ENCODE assay signal across 14 cellular contexts in genomic region chr12:5433840-5434646, GRCh38. TPM values are rescaled to one million over a fixed set of nuclear protein-coding genes. Genes with fewer than 3 reads are reported as not detected.
DNase-seq lines count a peak whose midpoint lies in the region; ATAC-seq and TF ChIP-seq lines count a peak whose summit lies in the region.
"Had no signal": no experiment of that assay in that cellular context is flagged by ENCODE, and none has a peak within 500 bp of the region (broad histone marks: within the 10 kb centered on the region; RNA-seq: fewer than 3 reads in every experiment).

No MANE protein-coding gene starts in this region.

- H3K4me3 ChIP-seq in heart right ventricle, result peak overlapping the region in 9 of 10 donors; percentile 43 to 76 (median 58)
- H3K4me3 ChIP-seq in endodermal cell (ENCODE audit: low read length), result peak overlapping the region; percentile 76
- peak overlapping the region; percentile 18 to 64 for H3K4me3 ChIP-seq in muscle layer of duodenum (ENCODE audit: low read depth in 1 of 2, low read length in 2 of 2)
- H3K4me3 ChIP-seq in uterus, result peak overlapping the region; percentile 29 to 47
- peak overlapping the region in 2 of 4 donors; percentile 29 to 48 for H3K4me3 ChIP-seq in transverse colon

- H3K27me3 Mint-ChIP-seq in endodermal cell (ENCODE audit: insufficient read depth), result peaks cover 23% of the 10 kb centered on the region

- no peak overlapping the region for H3K4me3 Mint-ChIP-seq in endodermal cell
- H3K4me3 Mint-ChIP-seq: immature natural killer cell had no signal

- no peak overlapping the region for H3K9ac ChIP-seq in endodermal cell (ENCODE audit: extremely low read depth, low read length, poor library complexity, severe bottlenecking)

- in situ Hi-C loops in transverse colon (cut with MboI; ENCODE audit: low pct_ligation_motif_present in 1 of 4, low pct_unique_long_range_greater_than_20kb in 1 of 4, low sequenced_read_pairs in 3 of 4), result loop anchor here (10.0 to 25.0 kb wide), 3 partner anchors 239 to 353 kb away; no protein-coding TSS in a partner anchor

- intact Hi-C loops in heart right ventricle (cut with DNase I) (loop anchor here in 3 of 10 donors (5.0 to 10.0 kb wide), 4 partner anchors 73 to 409 kb away; no protein-coding TSS in a partner anchor), cardiac septum (cut with DNase I) (no loop called here), uterus (cut with DNase I; ENCODE audit: low total_unique reads) (no loop called here), transverse colon (cut with DNase I; ENCODE audit: low total_unique reads) (no loop called here)

- H3K27ac ChIP-seq in heart right ventricle (peak overlapping the region in 3 of 10 donors; percentile 55 to 62 (median 58)), endodermal cell (ENCODE audit: low read depth, low read length) (no peak overlapping the region), muscle layer of duodenum (ENCODE audit: low read length) (no peak overlapping the region), uterus (peak overlapping the region in 1 of 2 donors; percentile 25), transverse colon (peak overlapping the region in 1 of 4 donors; percentile 29)

- H3K9me3 ChIP-seq in heart right ventricle (peaks cover 0 to 7% (median 0%) of the 10 kb centered on the region in 11 donors), endodermal cell (ENCODE audit: control insufficient read depth, low read length) (no peaks in the 10 kb centered on the region), muscle layer of duodenum (ENCODE audit: control insufficient read depth in 1 of 2, low read length in 2 of 2) (no peaks in the 10 kb centered on the region), uterus (no peaks in the 10 kb centered on the region), transverse colon (no peaks in the 10 kb centered on the region)

- ATAC-seq in heart right ventricle (no peak), HG03196 (IDR thresholded peaks at IDR 0.05; ENCODE audit: unreplicated experiment) (no peak)

- no peak for TF ChIP-seq POLR2A in uterus (IDR thresholded peaks at IDR 0.05)
- TF ChIP-seq POLR2A in transverse colon (IDR thresholded peaks at IDR 0.05), result no peak

- H3K27me3 ChIP-seq in heart right ventricle, result peaks cover 0 to 84% (median 46%) of the 10 kb centered on the region in 7 donors
- peaks cover 79% of the 10 kb centered on the region for H3K27me3 ChIP-seq in endodermal cell (ENCODE audit: control insufficient read depth, insufficient read depth, low read length, poor library complexity, severe bottlenecking)
- H3K27me3 ChIP-seq in muscle layer of duodenum (ENCODE audit: low read depth, low read length), result peaks cover 18% of the 10 kb centered on the region
- peaks cover 0 to 25% of the 10 kb centered on the region in 2 donors for H3K27me3 ChIP-seq in uterus
- H3K27me3 ChIP-seq in transverse colon, result peaks cover 73% of the 10 kb centered on the region

- TF ChIP-seq CTCF in heart right ventricle (IDR thresholded peaks at IDR 0.05) (no peak), endodermal cell (conservative IDR thresholded peaks at IDR 0.05) (no peak), uterus (IDR thresholded peaks at IDR 0.05) (no peak), transverse colon (IDR thresholded peaks at IDR 0.05) (no peak)

- DNase-seq in heart right ventricle (no peak), cardiac septum (ENCODE audit: low spot score) (no peak), endodermal cell (peak; percentile 54), uterus (no peak), transverse colon (no peak)
- no peak for DNase-seq in activated T-cell treated with anti-CD3 and anti-CD28 coated beads, Interleukin-2, amount 50 U/mL, for 48 hours
- DNase-seq: activated CD4-positive, CD25-positive, alpha-beta regulatory T cell; activated CD8-positive, alpha-beta memory T cell treated with anti-CD3 and anti-CD28 coated beads, Interleukin-2, amount 50 U/mL, for 48 hours; amygdala; DMS79; immature natural killer cell; NCI-H1417 treated with DMSO at 0.1 percent for 48 hours had no signal

- 34 to 41% methylated on average over 16 of the region's 16 CpGs for WGBS in heart right ventricle, 2 donors
- 12 to 28% methylated on average over 9 to 16 of the region's 16 CpGs for WGBS in endodermal cell (ENCODE audit: insufficient coverage in 1 of 2, insufficient read length in 1 of 2), 2 experiments
- WGBS in transverse colon (ENCODE audit: low coverage in 1 of 2), 2 donors, result 30 to 34% methylated on average over 11 to 16 of the region's 16 CpGs

- H3K27ac Mint-ChIP-seq in endodermal cell, result no peak overlapping the region
- H3K27ac Mint-ChIP-seq: immature natural killer cell had no signal

- no peak for TF ChIP-seq EP300 in transverse colon (IDR thresholded peaks at IDR 0.05; ENCODE audit: low read depth)

- peaks cover 8% of the 10 kb centered on the region for H3K9me3 Mint-ChIP-seq in endodermal cell
- H3K9me3 Mint-ChIP-seq: immature natural killer cell had no signal

- peaks cover 4% of the 10 kb centered on the region for H3K36me3 Mint-ChIP-seq in endodermal cell (ENCODE audit: low read depth)
- H3K36me3 Mint-ChIP-seq: immature natural killer cell had no signal

- peaks cover 8 to 68% (median 33%) of the 10 kb centered on the region in 9 donors for H3K4me1 ChIP-seq in heart right ventricle
- H3K4me1 ChIP-seq in endodermal cell (ENCODE audit: control insufficient read depth, insufficient read depth, low read length), result peaks cover 4% of the 10 kb centered on the region
- peaks cover 0 to 28% of the 10 kb centered on the region in 2 donors for H3K4me1 ChIP-seq in muscle layer of duodenum (ENCODE audit: control insufficient read depth in 1 of 2, insufficient read depth in 2 of 2, low read length in 2 of 2)
- H3K4me1 ChIP-seq in uterus, result peaks cover 0 to 16% of the 10 kb centered on the region in 2 donors
- H3K4me1 ChIP-seq in transverse colon, result peaks cover 12 to 33% (median 23%) of the 10 kb centered on the region in 4 donors

- H3K36me3 ChIP-seq in heart right ventricle (no peaks in the 10 kb centered on the region), endodermal cell (ENCODE audit: control insufficient read depth, insufficient read depth, low read length) (no peaks in the 10 kb centered on the region), muscle layer of duodenum (ENCODE audit: control insufficient read depth in 1 of 2, insufficient read depth in 2 of 2, low read length in 2 of 2) (no peaks in the 10 kb centered on the region), uterus (no peaks in the 10 kb centered on the region), transverse colon (no peaks in the 10 kb centered on the region)

- peaks cover 32% of the 10 kb centered on the region for H3K4me1 Mint-ChIP-seq in endodermal cell

RNA-seq across cellular contexts. Expression of gene NTF3, which starts 2.1 kb away (rescaled TPM):
- total RNA-seq in heart right ventricle, result 1 to 10 TPM in 3 of 10 donors, under 1 TPM in 6, not detected in 1; 0.20 to 2.2 (median 0.77) TPM
- polyA plus RNA-seq in heart right ventricle, result 1 to 10 TPM; 1.1 to 1.5 TPM
- total RNA-seq in cardiac septum, result 0.70 TPM
- total RNA-seq in endodermal cell, result 1 to 10 TPM in 1 of 2 donors, under 1 TPM in 1; 0.71 to 4.1 TPM
- polyA plus RNA-seq in endodermal cell (2013, experiment 1 of 2), result 2.7 TPM
- polyA plus RNA-seq in endodermal cell (2013, experiment 2 of 2), result 2.8 TPM
- 1 to 10 TPM in 2 of 4 donors, under 1 TPM in 1, not detected in 1; 0.26 to 7.1 (median 3.5) TPM for total RNA-seq in uterus
- under 1 TPM in 1 of 4 donors, not detected in 3; 0.68 TPM for total RNA-seq in transverse colon
- polyA plus RNA-seq: immature natural killer cell had no signal
